8 cellular contexts compared by ENCODE assay signal in genomic region chr3:71926242-71926560, GRCh38.
DNase-seq lines count a peak whose midpoint lies in the region; ATAC-seq and TF ChIP-seq lines count a peak whose summit lies in the region.

No MANE protein-coding gene starts in this region.

- H3K27me3 Mint-ChIP-seq in MCF 10A (ENCODE audit: insufficient read depth, unreplicated experiment) (peaks cover 10% of the 10 kb centered on the region), CD14-positive monocyte (ENCODE audit: low read depth in 3 of 3) (peaks cover 23 to 58% (median 26%) of the 10 kb centered on the region in 3 donors)

- CTCF ChIA-PET in MCF 10A (lab: Yijun Ruan, JAX) = interaction anchor here (0.6 to 5.1 kb wide), 24 partner anchors 9 to 895 kb away, joined by 3 to 70 read pairs (median 4); no protein-coding TSS in a partner anchor

- H3K27ac Mint-ChIP-seq in MCF 10A (ENCODE audit: low read depth, unreplicated experiment) (peak overlapping the region; percentile 20), CD14-positive monocyte (no peak overlapping the region)

- H3K4me3 ChIP-seq in AG10803 (ENCODE audit: low read length) = no peak overlapping the region

- ATAC-seq in GM18867 (IDR thresholded peaks at IDR 0.05; ENCODE audit: unreplicated experiment) = peak; percentile 45
- no peak for ATAC-seq in GM18870 (IDR thresholded peaks at IDR 0.05; ENCODE audit: unreplicated experiment)

- POLR2A ChIA-PET in MCF 10A (lab: Yijun Ruan, JAX) = interaction anchor here (0.5 kb wide), 1 partner anchor 514 kb away, joined by 3 read pairs; no protein-coding TSS in a partner anchor

- peaks cover 13% of the 10 kb centered on the region for H3K4me1 Mint-ChIP-seq in MCF 10A (ENCODE audit: insufficient read depth, unreplicated experiment)
- peaks cover 3% of the 10 kb centered on the region for H3K4me1 Mint-ChIP-seq in CD14-positive monocyte

- peak; percentile 28; the same call in 1 of the 2 replicates for TF ChIP-seq CTCF in AG10803 (conservative IDR thresholded peaks at IDR 0.05; ENCODE audit: low read length)
- TF ChIP-seq CTCF in MCF 10A (IDR thresholded peaks at IDR 0.05; ENCODE audit: unreplicated experiment) = peak; percentile 39
- no peak for TF ChIP-seq CTCF in CD14-positive monocyte (IDR thresholded peaks at IDR 0.05)

- peak; percentile 4 for DNase-seq in AG10803 (ENCODE audit: low read depth)
- peak; percentile 47 for DNase-seq in NCI-H128 (lab: John Stamatoyannopoulos, UW; ENCODE audit: unreplicated experiment)
- DNase-seq in MCF 10A (ENCODE audit: unreplicated experiment) = peak; percentile 68
- peak; percentile 32 for DNase-seq in mucosa of gallbladder (ENCODE audit: low spot score)
- no peak for DNase-seq in CD14-positive monocyte (ENCODE audit: low spot score)
- no peak for DNase-seq in RKO (ENCODE audit: low spot score)

- no TSS peak for BruUV-seq in MCF 10A (replicated peaks; lab: Mats Ljungman, UMichigan)

- no peaks in the 10 kb centered on the region for H3K36me3 Mint-ChIP-seq in MCF 10A (ENCODE audit: insufficient read depth, unreplicated experiment)
- no peaks in the 10 kb centered on the region for H3K36me3 Mint-ChIP-seq in CD14-positive monocyte

- no peak overlapping the region for H3K4me3 Mint-ChIP-seq in MCF 10A (ENCODE audit: unreplicated experiment)
- H3K4me3 Mint-ChIP-seq in CD14-positive monocyte = no peak overlapping the region

- intact Hi-C loops in MCF 10A (cut with micrococcal nuclease) (no loop called here), CD14-positive monocyte (cut with micrococcal nuclease) (no loop called here)

- no peaks in the 10 kb centered on the region for H3K9me3 Mint-ChIP-seq in MCF 10A (ENCODE audit: unreplicated experiment)
- peaks cover 0 to 2% (median 0%) of the 10 kb centered on the region in 7 donors for H3K9me3 Mint-ChIP-seq in CD14-positive monocyte

Comparison
In these comparisons a context has a peak if more than half of its experiments do, and no peak if none do; other contexts are left out.
1. DNase-seq: peak in AG10803 (single experiment), NCI-H128 (single experiment), MCF 10A (single experiment) and mucosa of gallbladder (single experiment); none in CD14-positive monocyte (single experiment) and RKO (single experiment).